ENCODE assay signal across 8 cellular contexts in the genomic region with DNA sequence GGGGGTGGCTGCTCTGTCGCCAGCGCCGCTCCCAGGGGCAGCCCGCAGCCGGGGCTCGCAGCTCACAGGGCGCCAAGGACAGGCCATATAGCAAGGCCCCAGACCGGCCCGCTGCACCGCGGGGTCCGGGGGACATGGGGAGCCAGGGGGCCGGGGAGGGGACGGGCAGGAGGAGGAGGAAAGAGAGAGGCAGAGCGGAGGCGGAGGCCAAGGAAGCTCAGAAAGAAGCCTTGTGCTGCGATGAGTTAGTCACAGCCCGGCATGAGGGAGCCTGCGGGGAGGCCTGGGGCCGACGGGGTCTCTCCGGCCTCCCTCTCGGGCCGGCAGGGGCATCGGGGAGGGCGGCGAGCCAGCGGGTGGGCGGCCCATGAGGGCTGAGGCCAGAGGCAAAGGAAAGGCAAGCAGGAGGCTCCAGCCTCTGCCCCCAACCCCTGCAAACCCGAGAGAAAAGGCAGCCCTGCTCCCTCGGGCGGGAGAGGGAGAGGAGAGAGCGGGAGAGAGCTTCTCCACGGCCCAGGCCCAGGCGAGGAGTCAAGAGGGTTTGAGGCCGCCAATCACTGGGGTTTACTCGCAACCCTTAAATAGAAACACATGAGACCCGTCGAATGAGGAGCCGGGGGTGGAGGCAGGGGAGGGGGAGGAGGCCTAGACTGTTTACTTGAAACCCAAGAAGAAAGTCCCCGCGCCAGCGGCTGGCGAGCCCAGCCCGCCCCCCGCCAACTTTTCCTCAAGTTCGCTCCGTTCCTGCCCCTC.
DNase-seq lines count a peak whose midpoint lies in the region; ATAC-seq and TF ChIP-seq lines count a peak whose summit lies in the region.

No MANE protein-coding gene starts in this region.

- peak overlapping the region; percentile 85 for H3K27ac ChIP-seq in upper lobe of right lung

- peak overlapping the region; percentile 68 for H3K4me3 ChIP-seq in upper lobe of right lung

- peaks cover 4% of the 10 kb centered on the region for H3K9me3 Mint-ChIP-seq in activated T-cell treated with anti-CD3 and anti-CD28 coated beads, Interleukin-2, amount 50 U/mL, for 4 hours
- peaks cover 0 to 3% (median 0%) of the 10 kb centered on the region in 9 donors for H3K9me3 Mint-ChIP-seq in naive thymus-derived CD8-positive, alpha-beta T cell

- H3K4me3 Mint-ChIP-seq in activated T-cell treated with anti-CD3 and anti-CD28 coated beads, Interleukin-2, amount 50 U/mL, for 4 hours: peak overlapping the region; percentile 88
- peak overlapping the region; percentile 67 to 95 (median 89) for H3K4me3 Mint-ChIP-seq in naive thymus-derived CD8-positive, alpha-beta T cell

- H3K4me1 ChIP-seq in upper lobe of right lung: peaks cover 23% of the 10 kb centered on the region

- no peaks in the 10 kb centered on the region for H3K27me3 ChIP-seq in upper lobe of right lung

- intact Hi-C loops in upper lobe of right lung (cut with DNase I): no loop called here

- no peaks in the 10 kb centered on the region for H3K9me3 ChIP-seq in upper lobe of right lung

- no peaks in the 10 kb centered on the region for H3K36me3 ChIP-seq in upper lobe of right lung

- ATAC-seq in activated T-cell treated with anti-CD3 and anti-CD28 coated beads, Interleukin-2, amount 50 U/mL, for 4 hours: peak; percentile 43 to 59
- peak; percentile 78 to 85 for ATAC-seq in naive thymus-derived CD8-positive, alpha-beta T cell
- ATAC-seq in upper lobe of right lung (peak; percentile 80), HG02970 (IDR thresholded peaks at IDR 0.05; ENCODE audit: low FRiP score, unreplicated experiment) (no peak)

- peaks cover 18% of the 10 kb centered on the region for H3K4me1 Mint-ChIP-seq in activated T-cell treated with anti-CD3 and anti-CD28 coated beads, Interleukin-2, amount 50 U/mL, for 4 hours (ENCODE audit: low read depth)
- H3K4me1 Mint-ChIP-seq in naive thymus-derived CD8-positive, alpha-beta T cell: peaks cover 10 to 28% (median 18%) of the 10 kb centered on the region in 4 donors

- POLR2A ChIA-PET in naive thymus-derived CD8-positive, alpha-beta T cell (lab: Charles Lee): interaction anchor here (0.7 to 2.6 kb wide), 9 partner anchors 13 to 250 kb away, joined by 3 to 21 read pairs (median 3); no protein-coding TSS in a partner anchor

- no peak for TF ChIP-seq CTCF in upper lobe of right lung (IDR thresholded peaks at IDR 0.05)

- DNase-seq in ELR (ENCODE audit: low read depth): peak; percentile 83
- DNase-seq in NCI-H187 treated with DMSO at 0.1 percent for 48 hours (lab: John Stamatoyannopoulos, UW): peak; percentile 38
- DNase-seq in activated T-cell treated with anti-CD3 and anti-CD28 coated beads, Interleukin-2, amount 50 U/mL, for 4 hours: peak; percentile 41
- peak; percentile 95 for DNase-seq in fibroblast of gingiva (ENCODE audit: low read depth)
- DNase-seq in naive thymus-derived CD8-positive, alpha-beta T cell: peak; percentile 29 to 88 (median 49)
- peak; percentile 90 for DNase-seq in upper lobe of right lung
- DNase-seq in cerebellum (ENCODE audit: low spot score): no peak

- peak overlapping the region in 9 of 10 donors; percentile 74 to 95 (median 87) for H3K27ac Mint-ChIP-seq in naive thymus-derived CD8-positive, alpha-beta T cell

- no peaks in the 10 kb centered on the region for H3K27me3 Mint-ChIP-seq in activated T-cell treated with anti-CD3 and anti-CD28 coated beads, Interleukin-2, amount 50 U/mL, for 4 hours (ENCODE audit: low read depth)
- H3K27me3 Mint-ChIP-seq in naive thymus-derived CD8-positive, alpha-beta T cell: no peaks in the 10 kb centered on the region

- peaks cover 9% of the 10 kb centered on the region for H3K36me3 Mint-ChIP-seq in activated T-cell treated with anti-CD3 and anti-CD28 coated beads, Interleukin-2, amount 50 U/mL, for 4 hours (ENCODE audit: insufficient read depth)
- H3K36me3 Mint-ChIP-seq in naive thymus-derived CD8-positive, alpha-beta T cell: peaks cover 0 to 15% (median 8%) of the 10 kb centered on the region in 3 donors
